In genomic region chr6:134734312-134734869, GRCh38 we compare ENCODE assay signal across 1 cellular context.
TF ChIP-seq lines count a peak whose summit lies in the region.

No MANE protein-coding gene starts in this region.

TF ChIP-seq in GM23338, 12 proteins besides CTCF, POLR2A, EP300 and RAD21 (continued from another document):
- no peak for TF ChIP-seq STAT1 (IDR thresholded peaks at IDR 0.05; ENCODE audit: unreplicated experiment)
- TF ChIP-seq NANOG (IDR thresholded peaks at IDR 0.05; ENCODE audit: borderline replicate concordance): no peak
- TF ChIP-seq REST (IDR thresholded peaks at IDR 0.05; ENCODE audit: unreplicated experiment): no peak
- TF ChIP-seq ZNF331 (CRISPR knock-in tag; IDR thresholded peaks at IDR 0.05; ENCODE audit: low read depth): no peak
- TF ChIP-seq CREB1 (CRISPR knock-in tag; IDR thresholded peaks at IDR 0.05; ENCODE audit: low read depth): no peak
- no peak for TF ChIP-seq EZH2phosphoT487 (IDR thresholded peaks at IDR 0.05; ENCODE audit: unreplicated experiment)
